Comparison of ENCODE assay signal across 27 cellular contexts in the genomic region with DNA sequence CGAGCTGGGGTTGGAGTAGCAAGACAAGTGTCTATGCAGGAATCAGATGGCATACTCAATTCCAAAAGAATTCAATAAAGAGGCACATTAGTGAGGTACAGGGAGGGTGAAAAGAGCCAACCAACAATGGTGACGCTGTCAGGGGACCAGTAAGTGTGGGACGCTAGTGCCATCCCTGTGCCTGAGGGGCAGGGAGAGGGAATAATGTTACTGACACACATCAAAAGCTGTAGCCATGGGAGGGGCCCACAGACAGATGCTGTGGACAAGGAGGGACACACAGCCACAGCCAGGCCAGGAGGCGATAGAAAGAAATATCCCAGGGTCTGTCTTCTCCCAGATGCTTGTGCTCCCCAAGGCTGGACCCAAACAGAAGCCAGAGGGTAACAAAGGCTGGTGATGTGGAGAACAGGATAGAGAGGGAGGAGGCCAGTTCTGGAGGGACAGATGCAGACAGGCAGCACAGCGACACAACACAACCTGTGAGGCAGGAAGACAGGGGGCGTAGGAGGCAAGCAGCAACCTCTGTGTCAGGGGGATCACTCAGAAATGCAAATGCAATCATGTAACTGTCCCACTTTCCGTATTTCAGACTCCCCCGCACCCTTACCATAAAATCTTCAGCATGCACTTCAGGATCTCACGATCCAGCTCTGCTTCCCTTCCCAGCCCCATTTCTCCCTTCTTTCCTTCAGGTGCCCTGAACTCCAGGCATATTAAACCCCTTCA.
A peak's percentile ranks its signal among the peaks of the same experiment; 100 is the strongest.
DNase-seq lines count a peak whose midpoint lies in the region; ATAC-seq and TF ChIP-seq lines count a peak whose summit lies in the region.
"Had no signal": no experiment of that assay in that cellular context is flagged by ENCODE, and none has a peak within 500 bp of the region (broad histone marks: within the 10 kb centered on the region; RNA-seq: fewer than 3 reads in every experiment).

No MANE protein-coding gene starts in this region.

- TF ChIP-seq CTCF in PC-3 (conservative IDR thresholded peaks at IDR 0.05; ENCODE audit: low read depth, low read length) (peak; percentile 44), glutamatergic neuron (IDR thresholded peaks at IDR 0.05; ENCODE audit: partially characterized antibody, unreplicated experiment) (no peak), osteocyte (IDR thresholded peaks at IDR 0.05) (peak; percentile 14)

- H3K79me2 ChIP-seq in PC-3 (ENCODE audit: low read length), result no peaks in the 10 kb centered on the region

- no peak overlapping the region for H3K27ac ChIP-seq in PC-3 (ENCODE audit: low read length)
- H3K27ac ChIP-seq: 22Rv1, lower lobe of right lung had no signal

- no peaks in the 10 kb centered on the region for H3K4me1 ChIP-seq in PC-3 (ENCODE audit: insufficient read depth, low read length)
- H3K4me1 ChIP-seq: lower lobe of right lung had no signal

- H3K4me1 Mint-ChIP-seq in glutamatergic neuron (ENCODE audit: low read depth, unreplicated experiment) (peaks cover 16% of the 10 kb centered on the region), osteocyte (ENCODE audit: unreplicated experiment) (no peaks in the 10 kb centered on the region)
- H3K4me1 Mint-ChIP-seq in activated naive CD4-positive, alpha-beta T cell treated with anti-CD3 and anti-CD28 coated beads, Interleukin-2, amount 10 ng/mL, durations not matched to agents 7 days and 5 days, result no peaks in the 10 kb centered on the region
- H3K4me1 Mint-ChIP-seq: activated naive CD8-positive, alpha-beta T cell treated with anti-CD3 and anti-CD28 coated beads, Interleukin-2, amount 50 U/mL, for 24 hours; CD4-positive, alpha-beta memory T cell had no signal

- no peaks in the 10 kb centered on the region for H3K9me3 ChIP-seq in PC-3 (ENCODE audit: low read length)
- H3K9me3 ChIP-seq: lower lobe of right lung had no signal

- POLR2A ChIA-PET in PC-3 (lab: Charles Lee; ENCODE audit: unreplicated experiment), result no interaction called here

- no peaks in the 10 kb centered on the region for H3K27me3 ChIP-seq in PC-3 (ENCODE audit: low read length)

- no peaks in the 10 kb centered on the region for H3F3A ChIP-seq in PC-3 (ENCODE audit: low read length, unreplicated experiment)

- intact Hi-C loops in PC-3 (cut with micrococcal nuclease), result no loop called here

- H3K36me3 ChIP-seq in PC-3 (ENCODE audit: low read depth, low read length), result no peaks in the 10 kb centered on the region
- H3K36me3 ChIP-seq: lower lobe of right lung had no signal

- no peak overlapping the region for H3K4me3 Mint-ChIP-seq in glutamatergic neuron (ENCODE audit: unreplicated experiment)
- no peak overlapping the region for H3K4me3 Mint-ChIP-seq in osteocyte (ENCODE audit: unreplicated experiment)
- no peak overlapping the region for H3K4me3 Mint-ChIP-seq in activated naive CD4-positive, alpha-beta T cell treated with anti-CD3 and anti-CD28 coated beads, Interleukin-2, amount 10 ng/mL, durations not matched to agents 7 days and 5 days
- H3K4me3 Mint-ChIP-seq: activated CD8-positive, alpha-beta T cell treated with anti-CD3 and anti-CD28 coated beads, Interleukin-2, amount 10 ng/mL, durations not matched to agents 7 days and 5 days; activated naive CD8-positive, alpha-beta T cell treated with anti-CD3 and anti-CD28 coated beads, Interleukin-2, amount 50 U/mL, for 24 hours had no signal

- H3K9ac ChIP-seq in PC-3 (ENCODE audit: low read length), result no peak overlapping the region

- no peak overlapping the region for H3K27ac Mint-ChIP-seq in glutamatergic neuron (ENCODE audit: unreplicated experiment)
- H3K27ac Mint-ChIP-seq in osteocyte (ENCODE audit: unreplicated experiment), result no peak overlapping the region
- no peak overlapping the region for H3K27ac Mint-ChIP-seq in activated naive CD4-positive, alpha-beta T cell treated with anti-CD3 and anti-CD28 coated beads, Interleukin-2, amount 10 ng/mL, durations not matched to agents 7 days and 5 days
- H3K27ac Mint-ChIP-seq: activated CD8-positive, alpha-beta T cell treated with anti-CD3 and anti-CD28 coated beads, Interleukin-2, amount 10 ng/mL, durations not matched to agents 7 days and 5 days; activated naive CD8-positive, alpha-beta T cell treated with anti-CD3 and anti-CD28 coated beads, Interleukin-2, amount 50 U/mL, for 24 hours; CD4-positive, alpha-beta memory T cell; progenitor cell of endocrine pancreas had no signal

- peak; percentile 17 for DNase-seq in DMS 273 (lab: John Stamatoyannopoulos, UW; ENCODE audit: unreplicated experiment)
- no peak for DNase-seq in DMS 273 treated with DMSO at 0.1 percent for 48 hours (lab: John Stamatoyannopoulos, UW)
- DNase-seq in PC-3, result no peak
- peak; percentile 38 for DNase-seq in glutamatergic neuron
- no peak for DNase-seq in osteocyte (ENCODE audit: extremely low spot score, unreplicated experiment)
- DNase-seq in NOMO-1 treated with DMSO at 0.1 percent for 48 hours (lab: John Stamatoyannopoulos, UW; ENCODE audit: unreplicated experiment), result no peak
- no peak for DNase-seq in activated naive CD4-positive, alpha-beta T cell treated with anti-CD3 and anti-CD28 coated beads, Interleukin-2, amount 10 ng/mL, durations not matched to agents 7 days and 5 days
- DNase-seq: activated CD8-positive, alpha-beta T cell treated with anti-CD3 and anti-CD28 coated beads, Interleukin-2, amount 10 ng/mL, durations not matched to agents 7 days and 5 days; activated effector memory CD4-positive, alpha-beta T cell treated with Interleukin-2 at 50 U/mL for 16 hours; activated naive CD8-positive, alpha-beta T cell treated with anti-CD3 and anti-CD28 coated beads, Interleukin-2, amount 50 U/mL, for 24 hours; activated T-cell treated with anti-CD3 and anti-CD28 coated beads for 4 hours; CD4-positive, alpha-beta memory T cell; DMS53; foreskin fibroblast; GDM1; GOT3; hippocampal formation; lower lobe of right lung; NCI-H1092; NCI-H2029; NCI-H345; SIG-M5; trophoblast cell had no signal

- H4K20me1 ChIP-seq in PC-3 (ENCODE audit: low read length), result no peaks in the 10 kb centered on the region

- peaks cover 3% of the 10 kb centered on the region for H3K9me3 Mint-ChIP-seq in glutamatergic neuron (ENCODE audit: unreplicated experiment)
- no peaks in the 10 kb centered on the region for H3K9me3 Mint-ChIP-seq in osteocyte (ENCODE audit: unreplicated experiment)
- H3K9me3 Mint-ChIP-seq in activated naive CD4-positive, alpha-beta T cell treated with anti-CD3 and anti-CD28 coated beads, Interleukin-2, amount 10 ng/mL, durations not matched to agents 7 days and 5 days, result peaks cover 3% of the 10 kb centered on the region
- H3K9me3 Mint-ChIP-seq: activated naive CD8-positive, alpha-beta T cell treated with anti-CD3 and anti-CD28 coated beads, Interleukin-2, amount 50 U/mL, for 24 hours had no signal

- CTCF ChIA-PET in PC-3 (lab: Charles Lee), result no interaction called here
- CTCF ChIA-PET in activated naive CD4-positive, alpha-beta T cell treated with anti-CD3 and anti-CD28 coated beads, Interleukin-2, amount 10 ng/mL, durations not matched to agents 7 days and 5 days (lab: Charles Lee), result no interaction called here

- H3K9me2 ChIP-seq in PC-3 (replicated peaks; ENCODE audit: low read length), result peaks cover 4% of the 10 kb centered on the region; the same call in 1 of the 2 replicates

- no peaks in the 10 kb centered on the region for H3K27me3 Mint-ChIP-seq in glutamatergic neuron (ENCODE audit: unreplicated experiment)
- H3K27me3 Mint-ChIP-seq in osteocyte (ENCODE audit: unreplicated experiment), result peaks cover 13% of the 10 kb centered on the region
- H3K27me3 Mint-ChIP-seq in activated naive CD4-positive, alpha-beta T cell treated with anti-CD3 and anti-CD28 coated beads, Interleukin-2, amount 10 ng/mL, durations not matched to agents 7 days and 5 days, result no peaks in the 10 kb centered on the region
- H3K27me3 Mint-ChIP-seq: activated naive CD8-positive, alpha-beta T cell treated with anti-CD3 and anti-CD28 coated beads, Interleukin-2, amount 50 U/mL, for 24 hours; CD4-positive, alpha-beta memory T cell had no signal

- no peak overlapping the region for H3K4me2 ChIP-seq in PC-3 (ENCODE audit: low read length)

- H2AFZ ChIP-seq in PC-3 (ENCODE audit: low read length), result no peak overlapping the region

- BruUV-seq in PC-3 (replicated peaks; lab: Mats Ljungman, UMichigan), result no TSS peak

- H3K36me3 Mint-ChIP-seq in glutamatergic neuron (ENCODE audit: unreplicated experiment) (no peaks in the 10 kb centered on the region), osteocyte (ENCODE audit: unreplicated experiment) (no peaks in the 10 kb centered on the region)
- H3K36me3 Mint-ChIP-seq in activated naive CD4-positive, alpha-beta T cell treated with anti-CD3 and anti-CD28 coated beads, Interleukin-2, amount 10 ng/mL, durations not matched to agents 7 days and 5 days, result no peaks in the 10 kb centered on the region
- H3K36me3 Mint-ChIP-seq: CD4-positive, alpha-beta memory T cell had no signal

- ATAC-seq in PC-3 (peak; percentile 56), GM21390 (IDR thresholded peaks at IDR 0.05; ENCODE audit: unreplicated experiment) (no peak)
- ATAC-seq: activated CD4-positive, CD25-positive, alpha-beta regulatory T cell treated with anti-CD3 and anti-CD28 coated beads, Interleukin-2, amount 50 U/mL, for 24 hours; activated CD8-positive, alpha-beta T cell treated with anti-CD3 and anti-CD28 coated beads, Interleukin-2, amount 10 ng/mL, durations not matched to agents 7 days and 5 days; activated naive CD8-positive, alpha-beta T cell treated with anti-CD3 and anti-CD28 coated beads, Interleukin-2, amount 50 U/mL, for 24 hours; lower lobe of right lung had no signal

- no peak overlapping the region for H3K4me3 ChIP-seq in PC-3 (ENCODE audit: low read length)
- H3K4me3 ChIP-seq: lower lobe of right lung had no signal

Comparison
In these comparisons a context has a peak if more than half of its experiments do, and no peak if none do; other contexts are left out.
1. DNase-seq: peak in DMS 273 (single experiment) and glutamatergic neuron (single experiment); none in DMS 273 treated with DMSO at 0.1 percent for 48 hours (single experiment), PC-3 (single experiment), osteocyte (single experiment), NOMO-1 treated with DMSO at 0.1 percent for 48 hours (single experiment) and activated naive CD4-positive, alpha-beta T cell treated with anti-CD3 and anti-CD28 coated beads, Interleukin-2, amount 10 ng/mL, durations not matched to agents 7 days and 5 days (single experiment).